In genomic region chr2:109128466-109129355, GRCh38 we compare ENCODE assay signal across 8 cellular contexts. TPM values are rescaled to one million over a fixed set of nuclear protein-coding genes. Genes with fewer than 3 reads are reported as not detected.
DNase-seq lines count a peak whose midpoint lies in the region; ATAC-seq lines count a peak whose summit lies in the region.

TSS of gene SH3RF3 (plus strand) at chr2:109129205.

- H3K4me1 Mint-ChIP-seq in activated naive CD4-positive, alpha-beta T cell treated with anti-CD3 and anti-CD28 coated beads, Interleukin-2, amount 50 U/mL, for 24 hours = peaks cover 44% of the 10 kb centered on the region

- peak within 1 kb of the TSS; percentile 93 for H3K4me3 Mint-ChIP-seq in activated naive CD4-positive, alpha-beta T cell treated with anti-CD3 and anti-CD28 coated beads, Interleukin-2, amount 50 U/mL, for 24 hours

- intact Hi-C loops in Right ventricle myocardium inferior (cut with DNase I) = loop anchor here (1.0 to 5.0 kb wide), 5 partner anchors 72 to 382 kb away; no protein-coding TSS in a partner anchor

- peak within 1 kb of the TSS; percentile 82 for H3K27ac Mint-ChIP-seq in activated naive CD4-positive, alpha-beta T cell treated with anti-CD3 and anti-CD28 coated beads, Interleukin-2, amount 50 U/mL, for 24 hours

- ATAC-seq in GM18517 (IDR thresholded peaks at IDR 0.05; ENCODE audit: unreplicated experiment) (peak; percentile 36), Right ventricle myocardium inferior (peak; percentile 51), GM21528 (IDR thresholded peaks at IDR 0.05; ENCODE audit: low FRiP score, unreplicated experiment) (no peak), GM18498 (IDR thresholded peaks at IDR 0.05; ENCODE audit: unreplicated experiment) (no peak)

- no peaks in the 10 kb centered on the region for H3K36me3 Mint-ChIP-seq in activated naive CD4-positive, alpha-beta T cell treated with anti-CD3 and anti-CD28 coated beads, Interleukin-2, amount 50 U/mL, for 24 hours

- in situ Hi-C loops in ACHN (cut with HindIII; ENCODE audit: low pct_ligation_motif_present, low pct_unique_long_range_greater_than_20kb, low sequenced_read_pairs) = no loop called here

- DNase-seq in ACHN = peak; percentile 44
- DNase-seq in MV-4-11 (lab: John Stamatoyannopoulos, UW) = peak; percentile 9
- DNase-seq in Right ventricle myocardium inferior (ENCODE audit: missing footprints) = peak; percentile 88
- peak; percentile 41 for DNase-seq in occipital lobe (lab: John Stamatoyannopoulos, UW)

- H3K27me3 Mint-ChIP-seq in activated naive CD4-positive, alpha-beta T cell treated with anti-CD3 and anti-CD28 coated beads, Interleukin-2, amount 50 U/mL, for 24 hours = peaks cover 2% of the 10 kb centered on the region

- no peaks in the 10 kb centered on the region for H3K9me3 Mint-ChIP-seq in activated naive CD4-positive, alpha-beta T cell treated with anti-CD3 and anti-CD28 coated beads, Interleukin-2, amount 50 U/mL, for 24 hours

RNA-seq across cellular contexts. Expression of gene SH3RF3, which starts in this region (rescaled TPM):
- 8.0 TPM for total RNA-seq in Right ventricle myocardium inferior
- total RNA-seq in occipital lobe = 12.3 TPM

Comparison
In these comparisons a context has a peak if more than half of its experiments do, and no peak if none do; other contexts are left out.
1. DNase-seq: peak in every context shown above with its lines; median percentile 88 in Right ventricle myocardium inferior; 44 in ACHN; 41 in occipital lobe; 9 in MV-4-11.
2. ATAC-seq: peak in GM18517 (single experiment) and Right ventricle myocardium inferior (single experiment); none in GM21528 (single experiment) and GM18498 (single experiment).